Comparison of ENCODE assay signal across 8 cellular contexts in the genomic region with DNA sequence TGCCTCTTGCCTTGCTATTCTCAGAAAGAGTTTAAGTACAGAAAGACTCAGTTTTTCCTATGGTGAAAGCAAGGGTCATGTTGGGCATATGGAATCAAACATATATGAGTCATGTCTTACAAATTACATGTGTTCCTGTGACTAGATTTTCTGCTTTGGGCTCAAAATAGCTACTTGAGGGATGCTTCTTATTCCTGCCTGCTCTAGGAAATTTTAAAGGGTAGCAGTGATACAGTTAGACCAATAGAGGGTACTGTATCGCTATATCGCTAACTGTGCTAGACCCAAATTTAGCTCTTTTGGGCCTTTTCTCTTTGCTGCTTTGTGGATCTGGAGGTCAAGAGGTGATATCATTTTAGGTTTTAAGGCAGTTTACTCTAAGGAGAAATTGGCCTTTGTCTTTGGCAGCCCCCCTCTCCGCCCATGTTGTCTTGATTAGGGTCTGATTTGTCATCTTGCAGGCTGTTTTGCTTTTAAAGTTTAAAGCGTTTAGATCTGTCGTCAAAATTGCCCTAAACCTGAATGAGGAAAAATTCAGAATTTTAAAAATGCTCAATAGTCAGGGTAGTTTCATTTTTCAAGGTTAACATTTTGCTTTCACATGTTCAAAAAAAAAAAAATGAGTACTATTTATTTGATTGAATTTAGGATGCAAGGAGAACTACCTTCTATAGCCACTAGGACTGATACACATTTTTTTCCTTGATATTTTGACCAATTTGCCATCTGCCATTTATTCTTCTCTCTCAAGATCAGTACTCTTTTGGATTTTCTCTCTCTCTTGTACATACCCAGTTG. TPM values are rescaled to one million over a fixed set of nuclear protein-coding genes. Genes with fewer than 3 reads are reported as not detected.
DNase-seq lines count a peak whose midpoint lies in the region; ATAC-seq and TF ChIP-seq lines count a peak whose summit lies in the region.

No MANE protein-coding gene starts in this region.

- peak overlapping the region; percentile 41 for H3K27ac Mint-ChIP-seq in activated CD8-positive, alpha-beta memory T cell treated with anti-CD3 and anti-CD28 coated beads, Interleukin-2, amount 10 ng/mL, durations not matched to agents 7 days and 5 days

- no peak overlapping the region for H2AFZ ChIP-seq in smooth muscle cell (ENCODE audit: low read depth)

- CTCF ChIA-PET in activated CD8-positive, alpha-beta memory T cell treated with anti-CD3 and anti-CD28 coated beads, Interleukin-2, amount 10 ng/mL, durations not matched to agents 7 days and 5 days (lab: Charles Lee), result interaction anchor here (0.8 to 3.2 kb wide), 20 partner anchors 9 to 170 kb away, joined by 3 to 16 read pairs (median 5); a partner anchor contains a TSS

- H3K4me3 Mint-ChIP-seq in activated CD8-positive, alpha-beta memory T cell treated with anti-CD3 and anti-CD28 coated beads, Interleukin-2, amount 10 ng/mL, durations not matched to agents 7 days and 5 days, result no peak overlapping the region

- H3K4me1 ChIP-seq in smooth muscle cell (ENCODE audit: low read depth), result peaks cover 3% of the 10 kb centered on the region

- no peak overlapping the region for H3K4me3 ChIP-seq in fibroblast of mammary gland (ENCODE audit: control insufficient read depth, low read depth, low read length)
- H3K4me3 ChIP-seq in smooth muscle cell, result no peak overlapping the region

- H3K36me3 ChIP-seq in smooth muscle cell (ENCODE audit: low read depth), result no peaks in the 10 kb centered on the region

- ATAC-seq in activated CD8-positive, alpha-beta memory T cell treated with anti-CD3 and anti-CD28 coated beads, Interleukin-2, amount 10 ng/mL, durations not matched to agents 7 days and 5 days, result peak; percentile 71
- ATAC-seq in SK-N-SH treated with all-trans-retinoic acid at 6 μM for 48 hours (peak; percentile 90), GM21528 (IDR thresholded peaks at IDR 0.05; ENCODE audit: low FRiP score, unreplicated experiment) (no peak)

- peak overlapping the region; percentile 47 for H3K27ac ChIP-seq in smooth muscle cell (ENCODE audit: low read depth)

- H3K27me3 Mint-ChIP-seq in activated CD8-positive, alpha-beta memory T cell treated with anti-CD3 and anti-CD28 coated beads, Interleukin-2, amount 10 ng/mL, durations not matched to agents 7 days and 5 days, result no peaks in the 10 kb centered on the region

- peaks cover 6% of the 10 kb centered on the region for H3F3A ChIP-seq in smooth muscle cell (ENCODE audit: low read depth)

- no peaks in the 10 kb centered on the region for H3K9me3 Mint-ChIP-seq in activated CD8-positive, alpha-beta memory T cell treated with anti-CD3 and anti-CD28 coated beads, Interleukin-2, amount 10 ng/mL, durations not matched to agents 7 days and 5 days (ENCODE audit: low read depth)

- H3K9me3 ChIP-seq in smooth muscle cell (replicated peaks; ENCODE audit: low read depth), result no peaks in the 10 kb centered on the region

- H3K79me2 ChIP-seq in smooth muscle cell (ENCODE audit: low read depth), result peaks cover 95% of the 10 kb centered on the region

- H3K4me1 Mint-ChIP-seq in activated CD8-positive, alpha-beta memory T cell treated with anti-CD3 and anti-CD28 coated beads, Interleukin-2, amount 10 ng/mL, durations not matched to agents 7 days and 5 days, result peaks cover 69% of the 10 kb centered on the region

- no peaks in the 10 kb centered on the region for H3K27me3 ChIP-seq in smooth muscle cell (ENCODE audit: low read depth)

- TF ChIP-seq CTCF in fibroblast of mammary gland (conservative IDR thresholded peaks at IDR 0.05; ENCODE audit: control insufficient read depth, insufficient read depth, low read depth, low read length), result peak; percentile 86
- TF ChIP-seq CTCF in smooth muscle cell (IDR thresholded peaks at IDR 0.05; ENCODE audit: borderline replicate concordance, insufficient read depth, poor library complexity, severe bottlenecking), result peak; percentile 40

- no peak overlapping the region for H3K9ac ChIP-seq in smooth muscle cell (ENCODE audit: low read depth)

- no peak for DNase-seq in activated CD8-positive, alpha-beta memory T cell treated with anti-CD3 and anti-CD28 coated beads, Interleukin-2, amount 10 ng/mL, durations not matched to agents 7 days and 5 days
- no peak for DNase-seq in activated CD8-positive, alpha-beta memory T cell treated with anti-CD3 and anti-CD28 coated beads, Interleukin-2, amount 50 U/mL, for 48 hours
- peak; percentile 80 for DNase-seq in fibroblast of mammary gland (ENCODE audit: low read depth)
- DNase-seq in smooth muscle cell (lab: John Stamatoyannopoulos, UW; ENCODE audit: unreplicated experiment), result no peak
- no peak for DNase-seq in NCI-H1092 (lab: John Stamatoyannopoulos, UW)
- DNase-seq in NCI-H2029 treated with DMSO at 0.1 percent for 48 hours (lab: John Stamatoyannopoulos, UW), result no peak

- WGBS in smooth muscle cell (ENCODE audit: low lambda C conversion rate), result 76% methylated on average over 5 of the region's 5 CpGs

- H4K20me1 ChIP-seq in smooth muscle cell (ENCODE audit: low read depth), result peaks cover 94% of the 10 kb centered on the region

- peak overlapping the region; percentile 23 for H3K4me2 ChIP-seq in smooth muscle cell

- H3K36me3 Mint-ChIP-seq in activated CD8-positive, alpha-beta memory T cell treated with anti-CD3 and anti-CD28 coated beads, Interleukin-2, amount 10 ng/mL, durations not matched to agents 7 days and 5 days, result peaks cover 18% of the 10 kb centered on the region

TF ChIP-seq in SK-N-SH treated with all-trans-retinoic acid at 6 μM for 48 hours, 23 proteins besides CTCF, POLR2A, EP300 and RAD21:
- TF ChIP-seq TOX (CRISPR knock-in tag; IDR thresholded peaks at IDR 0.05; ENCODE audit: borderline replicate concordance), result no peak
- TF ChIP-seq, protein P1, sequence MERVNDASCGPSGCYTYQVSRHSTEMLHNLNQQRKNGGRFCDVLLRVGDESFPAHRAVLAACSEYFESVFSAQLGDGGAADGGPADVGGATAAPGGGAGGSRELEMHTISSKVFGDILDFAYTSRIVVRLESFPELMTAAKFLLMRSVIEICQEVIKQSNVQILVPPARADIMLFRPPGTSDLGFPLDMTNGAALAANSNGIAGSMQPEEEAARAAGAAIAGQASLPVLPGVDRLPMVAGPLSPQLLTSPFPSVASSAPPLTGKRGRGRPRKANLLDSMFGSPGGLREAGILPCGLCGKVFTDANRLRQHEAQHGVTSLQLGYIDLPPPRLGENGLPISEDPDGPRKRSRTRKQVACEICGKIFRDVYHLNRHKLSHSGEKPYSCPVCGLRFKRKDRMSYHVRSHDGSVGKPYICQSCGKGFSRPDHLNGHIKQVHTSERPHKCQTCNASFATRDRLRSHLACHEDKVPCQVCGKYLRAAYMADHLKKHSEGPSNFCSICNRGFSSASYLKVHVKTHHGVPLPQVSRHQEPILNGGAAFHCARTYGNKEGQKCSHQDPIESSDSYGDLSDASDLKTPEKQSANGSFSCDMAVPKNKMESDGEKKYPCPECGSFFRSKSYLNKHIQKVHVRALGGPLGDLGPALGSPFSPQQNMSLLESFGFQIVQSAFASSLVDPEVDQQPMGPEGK (CRISPR knock-in tag; IDR thresholded peaks at IDR 0.05; ENCODE audit: borderline replicate concordance), result no peak
- TF ChIP-seq, protein P2, sequence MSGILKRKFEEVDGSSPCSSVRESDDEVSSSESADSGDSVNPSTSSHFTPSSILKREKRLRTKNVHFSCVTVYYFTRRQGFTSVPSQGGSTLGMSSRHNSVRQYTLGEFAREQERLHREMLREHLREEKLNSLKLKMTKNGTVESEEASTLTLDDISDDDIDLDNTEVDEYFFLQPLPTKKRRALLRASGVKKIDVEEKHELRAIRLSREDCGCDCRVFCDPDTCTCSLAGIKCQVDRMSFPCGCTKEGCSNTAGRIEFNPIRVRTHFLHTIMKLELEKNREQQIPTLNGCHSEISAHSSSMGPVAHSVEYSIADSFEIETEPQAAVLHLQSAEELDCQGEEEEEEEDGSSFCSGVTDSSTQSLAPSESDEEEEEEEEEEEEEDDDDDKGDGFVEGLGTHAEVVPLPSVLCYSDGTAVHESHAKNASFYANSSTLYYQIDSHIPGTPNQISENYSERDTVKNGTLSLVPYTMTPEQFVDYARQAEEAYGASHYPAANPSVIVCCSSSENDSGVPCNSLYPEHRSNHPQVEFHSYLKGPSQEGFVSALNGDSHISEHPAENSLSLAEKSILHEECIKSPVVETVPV (CRISPR knock-in tag; IDR thresholded peaks at IDR 0.05), result no peak
- no peak for TF ChIP-seq TCF4 (CRISPR knock-in tag; IDR thresholded peaks at IDR 0.05; ENCODE audit: borderline replicate concordance)
- no peak for TF ChIP-seq ARNTL (CRISPR knock-in tag; IDR thresholded peaks at IDR 0.05; ENCODE audit: borderline replicate concordance, low read depth)
- no peak for TF ChIP-seq ZFP3 (CRISPR knock-in tag; IDR thresholded peaks at IDR 0.05)
- no peak for TF ChIP-seq ISL1 (CRISPR knock-in tag; IDR thresholded peaks at IDR 0.05)
- no peak for TF ChIP-seq SNAI2 (CRISPR knock-in tag; IDR thresholded peaks at IDR 0.05)
- TF ChIP-seq GLIS3 (CRISPR knock-in tag; IDR thresholded peaks at IDR 0.05), result no peak
- TF ChIP-seq, protein P3, sequence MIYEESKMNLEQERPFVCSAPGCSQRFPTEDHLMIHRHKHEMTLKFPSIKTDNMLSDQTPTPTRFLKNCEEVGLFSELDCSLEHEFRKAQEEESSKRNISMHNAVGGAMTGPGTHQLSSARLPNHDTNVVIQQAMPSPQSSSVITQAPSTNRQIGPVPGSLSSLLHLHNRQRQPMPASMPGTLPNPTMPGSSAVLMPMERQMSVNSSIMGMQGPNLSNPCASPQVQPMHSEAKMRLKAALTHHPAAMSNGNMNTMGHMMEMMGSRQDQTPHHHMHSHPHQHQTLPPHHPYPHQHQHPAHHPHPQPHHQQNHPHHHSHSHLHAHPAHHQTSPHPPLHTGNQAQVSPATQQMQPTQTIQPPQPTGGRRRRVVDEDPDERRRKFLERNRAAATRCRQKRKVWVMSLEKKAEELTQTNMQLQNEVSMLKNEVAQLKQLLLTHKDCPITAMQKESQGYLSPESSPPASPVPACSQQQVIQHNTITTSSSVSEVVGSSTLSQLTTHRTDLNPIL (CRISPR knock-in tag; IDR thresholded peaks at IDR 0.05; ENCODE audit: low read depth), result no peak
- TF ChIP-seq BACH2 (CRISPR knock-in tag; IDR thresholded peaks at IDR 0.05; ENCODE audit: borderline replicate concordance), result no peak
- TF ChIP-seq PPARA (CRISPR knock-in tag; IDR thresholded peaks at IDR 0.05; ENCODE audit: borderline replicate concordance), result no peak
- TF ChIP-seq ZNF8 (CRISPR knock-in tag; IDR thresholded peaks at IDR 0.05), result no peak
- no peak for TF ChIP-seq RARB (CRISPR knock-in tag; IDR thresholded peaks at IDR 0.05)

RNA-seq across cellular contexts. Expression of a gene that starts 8.8 kb away (rescaled TPM):
- total RNA-seq in activated CD8-positive, alpha-beta memory T cell treated with anti-CD3 and anti-CD28 coated beads, Interleukin-2, amount 10 ng/mL, durations not matched to agents 7 days and 5 days, result 100 to 1,000 TPM; 176 to 183 TPM
- total RNA-seq in smooth muscle cell, result 30.2 and 32.4 TPM in 2 replicates
- polyA plus RNA-seq in smooth muscle cell, result 14.7 and 15.2 TPM in 2 replicates
